8 cellular contexts compared by ENCODE assay signal in genomic region chr7:101816499-101817030, GRCh38. TPM values are rescaled to one million over a fixed set of nuclear protein-coding genes. Genes with fewer than 3 reads are reported as not detected.
DNase-seq lines count a peak whose midpoint lies in the region; ATAC-seq and TF ChIP-seq lines count a peak whose summit lies in the region.

No MANE protein-coding gene starts in this region.

- CTCF ChIA-PET in A673 (lab: Charles Lee), result no interaction called here

- H3K27me3 ChIP-seq in A673 (replicated peaks; ENCODE audit: insufficient read depth, low read depth, low read length, poor library complexity) (no peaks in the 10 kb centered on the region), gastroesophageal sphincter (no peaks in the 10 kb centered on the region), neutrophil (no peaks in the 10 kb centered on the region)

- H3K36me3 ChIP-seq in A673 (ENCODE audit: insufficient read depth, low read length, poor library complexity, severe bottlenecking), result no peaks in the 10 kb centered on the region
- no peaks in the 10 kb centered on the region for H3K36me3 ChIP-seq in gastroesophageal sphincter
- H3K36me3 ChIP-seq in neutrophil, result no peaks in the 10 kb centered on the region

- TF ChIP-seq POLR2A in gastroesophageal sphincter (IDR thresholded peaks at IDR 0.05), result no peak

- H3K9me3 ChIP-seq in A673 (ENCODE audit: low read depth, low read length, poor library complexity, severe bottlenecking) (no peaks in the 10 kb centered on the region), gastroesophageal sphincter (no peaks in the 10 kb centered on the region), neutrophil (no peaks in the 10 kb centered on the region)

- DNase-seq in A673 (ENCODE audit: low spot score) (peak; percentile 52), GM12864 (ENCODE audit: low read depth) (no peak), kidney glomerular epithelial cell (lab: John Stamatoyannopoulos, UW) (no peak)
- peak; percentile 51 for DNase-seq in activated T-cell treated with anti-CD3 and anti-CD28 coated beads, Interleukin-2, amount 50 U/mL, for 24 hours

- no peak for TF ChIP-seq CTCF in A673 (conservative IDR thresholded peaks at IDR 0.05; ENCODE audit: low read depth, low read length)
- TF ChIP-seq CTCF in GM12864 (IDR thresholded peaks at IDR 0.05; ENCODE audit: low read depth, low read length, missing control alignments), result peak; percentile 26
- TF ChIP-seq CTCF in LNCAP (IDR thresholded peaks at IDR 0.05), result peak; percentile 13; the same call in 1 of the 2 replicates
- TF ChIP-seq CTCF in gastroesophageal sphincter (IDR thresholded peaks at IDR 0.05), result no peak
- TF ChIP-seq CTCF in neutrophil (IDR thresholded peaks at IDR 0.05), result no peak

- H3K9me3 Mint-ChIP-seq in activated T-cell treated with anti-CD3 and anti-CD28 coated beads, Interleukin-2, amount 50 U/mL, for 24 hours, result no peaks in the 10 kb centered on the region

- peaks cover 2% of the 10 kb centered on the region for H3K36me3 Mint-ChIP-seq in activated T-cell treated with anti-CD3 and anti-CD28 coated beads, Interleukin-2, amount 50 U/mL, for 24 hours (ENCODE audit: low read depth)

- H3K4me3 Mint-ChIP-seq in activated T-cell treated with anti-CD3 and anti-CD28 coated beads, Interleukin-2, amount 50 U/mL, for 24 hours, result peak overlapping the region; percentile 51

- H3K27ac ChIP-seq in A673 (ENCODE audit: low read depth, low read length, poor library complexity, severe bottlenecking) (no peak overlapping the region), gastroesophageal sphincter (peak overlapping the region; percentile 59 to 91 (median 82)), neutrophil (peak overlapping the region; percentile 97)

- H3K27ac Mint-ChIP-seq in activated T-cell treated with anti-CD3 and anti-CD28 coated beads, Interleukin-2, amount 50 U/mL, for 24 hours, result no peak overlapping the region

- H3K4me3 ChIP-seq in A673 (ENCODE audit: low read depth, low read length, poor library complexity, severe bottlenecking) (peak overlapping the region; percentile 72), GM12864 (ENCODE audit: low read depth, low read length) (peak overlapping the region; percentile 84), gastroesophageal sphincter (peak overlapping the region; percentile 90 to 93), neutrophil (ENCODE audit: low read depth in 1 of 2, low read length in 1 of 2) (peak overlapping the region; percentile 80 to 94)

- POLR2A ChIA-PET in A673 (lab: Charles Lee; ENCODE audit: low non-redundant PET), result no interaction called here

- WGBS in gastroesophageal sphincter (ENCODE audit: low coverage in 1 of 2), 2 donors, result no CpG with 5 or more reads among the region's 90 CpGs

- H3K27me3 Mint-ChIP-seq in activated T-cell treated with anti-CD3 and anti-CD28 coated beads, Interleukin-2, amount 50 U/mL, for 24 hours, result no peaks in the 10 kb centered on the region

- intact Hi-C loops in A673 (cut with micrococcal nuclease; ENCODE audit: unreplicated experiment), result loop anchor here (5.0 to 10.0 kb wide), 3 partner anchors 212 to 421 kb away; no protein-coding TSS in a partner anchor

- no peak for TF ChIP-seq EP300 in gastroesophageal sphincter (IDR thresholded peaks at IDR 0.05)

- BruUV-seq in A673 (replicated peaks; lab: Mats Ljungman, UMichigan), result no TSS peak

- peaks cover 53% of the 10 kb centered on the region for H3K4me1 ChIP-seq in A673 (ENCODE audit: insufficient read depth, low read length, poor library complexity, severe bottlenecking)
- H3K4me1 ChIP-seq in gastroesophageal sphincter, result peaks cover 0 to 52% (median 12%) of the 10 kb centered on the region in 3 donors
- H3K4me1 ChIP-seq in neutrophil (ENCODE audit: control insufficient read depth in 1 of 2, insufficient read depth in 1 of 2, low read depth in 1 of 2, low read length in 1 of 2), result peaks cover 46 to 47% of the 10 kb centered on the region in 2 experiments

- peaks cover 34% of the 10 kb centered on the region for H3K4me1 Mint-ChIP-seq in activated T-cell treated with anti-CD3 and anti-CD28 coated beads, Interleukin-2, amount 50 U/mL, for 24 hours (ENCODE audit: low read depth)

- peak; percentile 44 for ATAC-seq in gastroesophageal sphincter
- ATAC-seq in activated CD4-positive, CD25-positive, alpha-beta regulatory T cell treated with anti-CD3 and anti-CD28 coated beads, Interleukin-2, amount 50 U/mL, for 24 hours, result no peak

RNA-seq across cellular contexts. Expression of gene CUX1, which starts 0.9 kb away (rescaled TPM):
- total RNA-seq in A673 (2021) (49.4 and 53.1 TPM in 2 replicates), gastroesophageal sphincter (100 to 1,000 TPM in 2 of 4 donors, 10 to 100 TPM in 2; 84.4 to 134 (median 110) TPM)

Comparison
In these comparisons a context has a peak if more than half of its experiments do, and no peak if none do; other contexts are left out.
1. DNase-seq: peak in A673 (single experiment) and activated T-cell treated with anti-CD3 and anti-CD28 coated beads, Interleukin-2, amount 50 U/mL, for 24 hours (single experiment); none in GM12864 (single experiment) and kidney glomerular epithelial cell (single experiment).
2. CTCF ChIP-seq: peak in GM12864 (single experiment) and LNCAP (single experiment); none in A673 (single experiment), gastroesophageal sphincter (0 of 4) and neutrophil (single experiment).
3. Peak in every context shown above with its lines, with median percentiles within 50 percentile points of each other: H3K4me3 ChIP-seq.